8 cellular contexts compared by ENCODE assay signal in genomic region chr11:10454902-10455631, GRCh38. TPM values are rescaled to one million over a fixed set of nuclear protein-coding genes. Genes with fewer than 3 reads are reported as not detected.
DNase-seq lines count a peak whose midpoint lies in the region; ATAC-seq, FAIRE-seq and TF ChIP-seq lines count a peak whose summit lies in the region.

Gene AMPD3, plus strand, starts transcription at chr11:10455264. Its CDS starts 6,256 bp downstream, at chr11:10461520.

- peaks cover 59% of the 10 kb centered on the region for H3K36me3 Mint-ChIP-seq in activated T-helper 17 cell treated with anti-CD3 and anti-CD28 coated beads, Interleukin-2, amount 50 U/mL, for 72 hours (ENCODE audit: low read depth)

- H3K4me1 Mint-ChIP-seq in activated T-helper 17 cell treated with anti-CD3 and anti-CD28 coated beads, Interleukin-2, amount 50 U/mL, for 72 hours = peaks cover 38% of the 10 kb centered on the region

- peak within 1 kb of the TSS; percentile 61 for H3K4me2 ChIP-seq in hepatocyte

- H4K20me1 ChIP-seq in hepatocyte (ENCODE audit: insufficient read depth, poor library complexity, severe bottlenecking) = no peaks in the 10 kb centered on the region

- peak; percentile 67 for ATAC-seq in activated T-helper 17 cell treated with anti-CD3 and anti-CD28 coated beads, Interleukin-2, amount 50 U/mL, for 72 hours (replicated peaks)

- H3K4me1 ChIP-seq in hepatocyte (ENCODE audit: insufficient read depth) = peaks cover 14% of the 10 kb centered on the region

- 42% methylated on average over 11 of the region's 11 CpGs for WGBS in hepatocyte (ENCODE audit: low lambda C conversion rate, missing lambda C conversion rate)

- H3K9me2 ChIP-seq in hepatocyte (replicated peaks; ENCODE audit: insufficient read depth) = no peaks in the 10 kb centered on the region

- peaks cover 4% of the 10 kb centered on the region for H3K79me2 ChIP-seq in hepatocyte

- H3K9me3 ChIP-seq in hepatocyte (ENCODE audit: low read depth) = no peaks in the 10 kb centered on the region

- peak within 1 kb of the TSS; percentile 74 for H3K27ac ChIP-seq in hepatocyte
- H3K27ac ChIP-seq in skin epidermis = peak within 1 kb of the TSS in 20 of 21 experiments; percentile 21 to 88 (median 72)

- H3K9me3 Mint-ChIP-seq in activated T-helper 17 cell treated with anti-CD3 and anti-CD28 coated beads, Interleukin-2, amount 50 U/mL, for 72 hours = no peaks in the 10 kb centered on the region

- H2AFZ ChIP-seq in hepatocyte = no peak within 1 kb of the TSS

- H3K27me3 ChIP-seq in hepatocyte = no peaks in the 10 kb centered on the region

- H3K36me3 ChIP-seq in hepatocyte (replicated peaks; ENCODE audit: insufficient read depth, low read depth) = no peaks in the 10 kb centered on the region

- TF ChIP-seq CTCF in D721Med (IDR thresholded peaks at IDR 0.05; ENCODE audit: insufficient read depth, missing control alignments) (no peak), hepatocyte (IDR thresholded peaks at IDR 0.05; ENCODE audit: poor library complexity) (no peak)

- H3K4me3 ChIP-seq in hepatocyte = no peak within 1 kb of the TSS
- peak within 1 kb of the TSS; percentile 22 to 35 (median 29) for H3K4me3 ChIP-seq in skin epidermis

- H3K27me3 Mint-ChIP-seq in activated T-helper 17 cell treated with anti-CD3 and anti-CD28 coated beads, Interleukin-2, amount 50 U/mL, for 72 hours = no peaks in the 10 kb centered on the region

- H3K4me3 Mint-ChIP-seq in activated T-helper 17 cell treated with anti-CD3 and anti-CD28 coated beads, Interleukin-2, amount 50 U/mL, for 72 hours = peak within 1 kb of the TSS; percentile 86

- DNase-seq in D721Med (ENCODE audit: insufficient read length, low spot score) (peak; percentile 76), H54 (ENCODE audit: insufficient read length, low spot score) (peak; percentile 100), NCI-H2196 (lab: John Stamatoyannopoulos, UW; ENCODE audit: unreplicated experiment) (peak; percentile 80), hepatocyte (ENCODE audit: low spot score) (peak; percentile 81), T-helper 9 cell (no peak), NK-92 (lab: John Stamatoyannopoulos, UW; ENCODE audit: unreplicated experiment) (no peak)

- H3K27ac Mint-ChIP-seq in activated T-helper 17 cell treated with anti-CD3 and anti-CD28 coated beads, Interleukin-2, amount 50 U/mL, for 72 hours = peak within 1 kb of the TSS; percentile 87

- TF ChIP-seq POLR2A in H54 (IDR thresholded peaks at IDR 0.05; ENCODE audit: low read depth, low read length) = peak; percentile 38

- FAIRE-seq in D721Med (lab: Jason Lieb, UNC) = no peak
- peak; percentile 95 for FAIRE-seq in H54 (lab: Jason Lieb, UNC)

RNA-seq across cellular contexts. Expression of gene AMPD3, which starts in this region (rescaled TPM):
- 100 to 1,000 TPM in 1 of 2 donors, 10 to 100 TPM in 1; 30.6 to 179 TPM for total RNA-seq in activated T-helper 17 cell treated with anti-CD3 and anti-CD28 coated beads, Interleukin-2, amount 50 U/mL, for 72 hours
- 3.4 and 4.1 TPM in 2 replicates for total RNA-seq in hepatocyte
- 1.8 and 3.6 TPM in 2 replicates for polyA plus RNA-seq in hepatocyte

Comparison
In these comparisons a context has a peak if more than half of its experiments do, and no peak if none do; other contexts are left out.
1. DNase-seq: peak in D721Med (single experiment), H54 (single experiment), NCI-H2196 (single experiment) and hepatocyte (single experiment); none in T-helper 9 cell (single experiment) and NK-92 (single experiment).